In the genomic region with DNA sequence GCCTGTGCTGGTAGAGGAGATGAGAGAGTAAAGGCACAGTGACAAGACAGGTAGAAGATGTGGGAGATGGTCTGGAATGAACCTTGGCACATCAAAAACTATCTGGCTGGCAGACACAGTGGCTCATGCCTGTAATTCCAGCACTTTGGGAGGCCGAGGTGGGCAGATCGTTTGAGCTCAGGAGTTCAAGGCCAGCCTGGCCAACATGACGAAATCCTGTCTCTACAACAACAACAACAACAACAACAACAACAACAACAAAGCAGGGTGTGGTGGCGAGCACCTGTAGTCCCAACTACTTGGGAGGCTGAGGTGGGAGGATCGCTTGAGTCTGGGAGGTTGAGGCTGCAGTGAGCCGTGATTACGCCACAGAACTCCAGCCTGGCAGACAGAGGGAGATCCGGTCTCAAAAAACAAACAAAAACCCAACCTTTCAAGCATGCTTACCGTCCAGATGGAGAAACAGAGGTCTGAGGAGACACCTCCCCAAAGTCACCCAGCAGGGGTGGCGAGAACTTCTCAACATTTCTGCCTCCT, we compare ENCODE assay signal across 22 cellular contexts.
"Had no signal": no experiment of that assay in that cellular context is flagged by ENCODE, and none has a peak within 500 bp of the region (broad histone marks: within the 10 kb centered on the region; RNA-seq: fewer than 3 reads in every experiment).

No MANE protein-coding gene starts in this region.

- H3K4me3 ChIP-seq: gastrocnemius medialis, lower lobe of right lung, pancreas, right lobe of liver, suprapubic skin, transverse colon, vagina had no signal

- H3K27ac Mint-ChIP-seq: progenitor cell of endocrine pancreas; stimulated activated naive CD8-positive, alpha-beta T cell treated with anti-CD3 and anti-CD28 coated beads, Interleukin-15, Interleukin-2, amounts not matched to agents 100 ng/mL and 50 ng/mL, for 24 hours had no signal

- H3K27me3 Mint-ChIP-seq: naive thymus-derived CD8-positive, alpha-beta T cell; progenitor cell of endocrine pancreas; stimulated activated naive B cell treated with anti-CD40 and anti-IgM and Interleukin-4, amounts not matched to agents 10 μg/mL and 1 μg/mL and 100 μg/mL, for 72 hours; stimulated activated naive CD8-positive, alpha-beta T cell treated with anti-CD3 and anti-CD28 coated beads, Interleukin-15, Interleukin-2, amounts not matched to agents 100 ng/mL and 50 ng/mL, for 24 hours had no signal

- H3K27me3 ChIP-seq: gastrocnemius medialis, neutrophil, pancreas, right lobe of liver, suprapubic skin, transverse colon, vagina had no signal

- H3K9me3 Mint-ChIP-seq: stimulated activated naive CD8-positive, alpha-beta T cell treated with anti-CD3 and anti-CD28 coated beads, Interleukin-15, Interleukin-2, amounts not matched to agents 100 ng/mL and 50 ng/mL, for 24 hours had no signal

- ATAC-seq: esophagus mucosa; gastrocnemius medialis; left ventricle myocardium superior; lower lobe of right lung; naive thymus-derived CD8-positive, alpha-beta T cell; pancreas; stimulated activated naive B cell treated with anti-CD40 and anti-IgM and Interleukin-4, amounts not matched to agents 10 μg/mL and 1 μg/mL and 100 μg/mL, for 72 hours had no signal

- H3K9me3 ChIP-seq: gastrocnemius medialis, lower lobe of right lung, neutrophil, pancreas, right lobe of liver, suprapubic skin, transverse colon, vagina had no signal

- DNase-seq: cortex of kidney; effector CD4-positive, alpha-beta T cell; foreskin fibroblast; gastrocnemius medialis; head of caudate nucleus; left ventricle myocardium superior; lower lobe of right lung; naive thymus-derived CD8-positive, alpha-beta T cell; pancreas; small intestine; stimulated activated CD4-positive, alpha-beta T cell treated with anti-CD3 and anti-CD28 coated beads, Interleukin-15, amount 100 ng/mL, for 24 hours; stimulated activated CD4-positive, alpha-beta T cell treated with anti-CD3 and anti-CD28 coated beads, Interleukin-2, amount 100 ng/mL, for 48 hours; stimulated activated naive B cell treated with anti-CD40 and anti-IgM and Interleukin-4, amounts not matched to agents 10 μg/mL and 1 μg/mL and 100 μg/mL, for 72 hours; transverse colon had no signal

- H3K4me1 ChIP-seq: gastrocnemius medialis, lower lobe of right lung, pancreas, suprapubic skin, transverse colon, vagina had no signal

- H3K4me3 Mint-ChIP-seq: naive thymus-derived CD8-positive, alpha-beta T cell; stimulated activated naive B cell treated with anti-CD40 and anti-IgM and Interleukin-4, amounts not matched to agents 10 μg/mL and 1 μg/mL and 100 μg/mL, for 72 hours; stimulated activated naive CD8-positive, alpha-beta T cell treated with anti-CD3 and anti-CD28 coated beads, Interleukin-15, Interleukin-2, amounts not matched to agents 100 ng/mL and 50 ng/mL, for 24 hours had no signal

- H3K27ac ChIP-seq: epithelial cell of prostate, gastrocnemius medialis, lower lobe of right lung, neutrophil, pancreas, right lobe of liver, suprapubic skin, transverse colon, vagina had no signal
